31 cellular contexts compared by ENCODE assay signal in the genomic region with DNA sequence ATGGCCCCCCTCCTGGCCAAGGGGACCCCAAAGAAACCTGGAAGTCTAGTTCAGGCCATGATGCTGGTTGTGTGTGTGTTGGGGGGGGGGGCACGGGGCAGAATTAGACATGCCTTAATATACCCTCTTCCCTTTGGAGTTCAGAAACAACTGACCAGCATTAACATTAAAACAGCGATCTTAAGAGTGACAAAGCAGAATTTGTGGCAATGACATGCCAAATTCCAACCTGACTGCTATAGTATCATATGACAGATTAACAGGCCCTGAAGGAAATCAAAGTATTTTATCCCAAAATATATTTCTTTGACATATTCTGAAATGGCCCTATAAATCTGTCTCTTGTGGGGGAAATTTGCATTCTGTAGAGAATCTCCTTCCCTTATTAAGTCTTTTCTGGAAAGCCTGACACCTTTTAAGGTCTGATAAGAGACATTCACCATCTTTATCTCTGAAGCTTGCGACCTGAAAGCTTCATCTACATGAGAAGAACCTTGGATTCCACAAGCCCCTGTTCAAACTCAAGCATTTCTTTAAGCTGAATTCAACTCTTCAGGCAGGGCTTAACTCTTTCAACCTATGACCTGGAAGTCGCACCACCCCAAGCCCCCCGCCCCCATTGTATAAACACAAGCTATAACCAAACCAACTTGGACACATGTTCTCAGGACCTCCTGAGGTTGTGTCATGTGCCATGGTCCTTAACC.
"Had no signal": no experiment of that assay in that cellular context is flagged by ENCODE, and none has a peak within 500 bp of the region (broad histone marks: within the 10 kb centered on the region; RNA-seq: fewer than 3 reads in every experiment).

No MANE protein-coding gene starts in this region.

- H2AFZ ChIP-seq: parathyroid adenoma had no signal

- H3K4me3 Mint-ChIP-seq: activated CD4-positive, alpha-beta memory T cell treated with anti-CD3 and anti-CD28 coated beads, Interleukin-2, amount 10 ng/mL, durations not matched to agents 7 days and 5 days; activated CD4-positive, alpha-beta T cell treated with anti-CD3 and anti-CD28 coated beads, Interleukin-2, amount 10 ng/mL, durations not matched to agents 7 days and 5 days; activated naive CD4-positive, alpha-beta T cell treated with anti-CD3 and anti-CD28 coated beads, Interleukin-2, amount 50 U/mL, for 24 hours; activated naive CD8-positive, alpha-beta T cell treated with anti-CD3 and anti-CD28 coated beads, Interleukin-2, amount 50 U/mL, for 24 hours; activated T-cell treated with anti-CD3 and anti-CD28 coated beads, Interleukin-2, amount 50 U/mL, for 24 hours; activated T-helper 17 cell treated with anti-CD3 and anti-CD28 coated beads, Interleukin-2, amount 50 U/mL, for 72 hours; dendritic cell treated with granulocyte-macrophage colony-stimulating factor and Interleukin-4, amounts not matched to agents 40 ng/mL and 50 ng/mL, for 4 days; mesothelial cell of epicardium; naive thymus-derived CD4-positive, alpha-beta T cell; stimulated activated effector memory CD8-positive, alpha-beta T cell treated with anti-CD3 and anti-CD28 coated beads, Interleukin-12 subunit alpha, Interleukin-12 subunit beta, amount 100 ng/mL, for 72 hours; stimulated activated naive CD8-positive, alpha-beta T cell treated with anti-CD3 and anti-CD28 coated beads, Interleukin-15, amount 100 ng/mL, for 72 hours had no signal

- ATAC-seq: activated naive CD8-positive, alpha-beta T cell treated with anti-CD3 and anti-CD28 coated beads, Interleukin-2, amount 50 U/mL, for 24 hours; activated T-helper 17 cell treated with anti-CD3 and anti-CD28 coated beads, Interleukin-2, amount 50 U/mL, for 72 hours; foreskin keratinocyte; heart left ventricle; left ventricle myocardium superior; naive thymus-derived CD4-positive, alpha-beta T cell; psoas muscle; stimulated activated effector memory CD8-positive, alpha-beta T cell treated with anti-CD3 and anti-CD28 coated beads, Interleukin-12 subunit alpha, Interleukin-12 subunit beta, amount 100 ng/mL, for 72 hours; stimulated activated naive CD8-positive, alpha-beta T cell treated with anti-CD3 and anti-CD28 coated beads, Interleukin-15, amount 100 ng/mL, for 72 hours had no signal

- H3K27me3 ChIP-seq: esophagus muscularis mucosa, foreskin keratinocyte, heart left ventricle, sigmoid colon, thyroid gland, upper lobe of left lung, vagina had no signal

- H3K4me1 ChIP-seq: esophagus muscularis mucosa, foreskin keratinocyte, parathyroid adenoma, psoas muscle, sigmoid colon, thyroid gland, upper lobe of left lung, vagina had no signal

- H3K4me1 Mint-ChIP-seq: activated CD4-positive, alpha-beta memory T cell treated with anti-CD3 and anti-CD28 coated beads, Interleukin-2, amount 10 ng/mL, durations not matched to agents 7 days and 5 days; activated CD4-positive, alpha-beta T cell treated with anti-CD3 and anti-CD28 coated beads, Interleukin-2, amount 10 ng/mL, durations not matched to agents 7 days and 5 days; mesothelial cell of epicardium; stimulated activated effector memory CD8-positive, alpha-beta T cell treated with anti-CD3 and anti-CD28 coated beads, Interleukin-12 subunit alpha, Interleukin-12 subunit beta, amount 100 ng/mL, for 72 hours; stimulated activated naive CD8-positive, alpha-beta T cell treated with anti-CD3 and anti-CD28 coated beads, Interleukin-15, amount 100 ng/mL, for 72 hours had no signal

- H3K9me3 ChIP-seq: esophagus muscularis mucosa, heart left ventricle, psoas muscle, sigmoid colon, upper lobe of left lung, vagina had no signal

- DNase-seq: activated CD4-positive, alpha-beta memory T cell treated with anti-CD3 and anti-CD28 coated beads, Interleukin-2, amount 10 ng/mL, durations not matched to agents 7 days and 5 days; activated CD4-positive, alpha-beta T cell treated with anti-CD3 and anti-CD28 coated beads for 1 hour; activated CD4-positive, alpha-beta T cell treated with anti-CD3 and anti-CD28 coated beads, Interleukin-2, amount 10 ng/mL, durations not matched to agents 7 days and 5 days; activated CD8-positive, alpha-beta memory T cell treated with anti-CD3 and anti-CD28 coated beads, Interleukin-2, amount 50 U/mL, for 48 hours; activated gamma-delta T cell treated with Interleukin-2 at 50 U/mL for 16 hours; activated naive CD8-positive, alpha-beta T cell treated with anti-CD3 and anti-CD28 coated beads, Interleukin-2, amount 50 U/mL, for 24 hours; activated T-cell treated with anti-CD3 and anti-CD28 coated beads, Interleukin-2, amount 50 U/mL, for 24 hours; amygdala; caudate nucleus; foreskin keratinocyte; heart left ventricle; hypothalamus; left ventricle myocardium superior; naive thymus-derived CD4-positive, alpha-beta T cell; psoas muscle; sigmoid colon; small intestine; stimulated activated CD4-positive, alpha-beta T cell treated with anti-CD3 and anti-CD28 coated beads, Interleukin-4, amount 100 ng/mL, for 24 hours; stimulated activated naive CD8-positive, alpha-beta T cell treated with anti-CD3 and anti-CD28 coated beads, Interleukin-15, amount 100 ng/mL, for 72 hours; T-helper 2 cell; thyroid gland; upper lobe of left lung had no signal

- FAIRE-seq: islet of Langerhans, small intestine had no signal

- H3K79me2 ChIP-seq: parathyroid adenoma had no signal

- H3K4me3 ChIP-seq: esophagus muscularis mucosa, heart left ventricle, psoas muscle, sigmoid colon, thyroid gland, upper lobe of left lung, vagina had no signal

- H3K36me3 ChIP-seq: esophagus muscularis mucosa, sigmoid colon, thyroid gland, upper lobe of left lung, vagina had no signal

- H3K27ac Mint-ChIP-seq: activated CD4-positive, alpha-beta memory T cell treated with anti-CD3 and anti-CD28 coated beads, Interleukin-2, amount 10 ng/mL, durations not matched to agents 7 days and 5 days; activated CD4-positive, alpha-beta T cell treated with anti-CD3 and anti-CD28 coated beads, Interleukin-2, amount 10 ng/mL, durations not matched to agents 7 days and 5 days; activated naive CD4-positive, alpha-beta T cell treated with anti-CD3 and anti-CD28 coated beads, Interleukin-2, amount 50 U/mL, for 24 hours; activated naive CD8-positive, alpha-beta T cell treated with anti-CD3 and anti-CD28 coated beads, Interleukin-2, amount 50 U/mL, for 24 hours; activated T-cell treated with anti-CD3 and anti-CD28 coated beads, Interleukin-2, amount 50 U/mL, for 24 hours; activated T-helper 17 cell treated with anti-CD3 and anti-CD28 coated beads, Interleukin-2, amount 50 U/mL, for 72 hours; dendritic cell treated with granulocyte-macrophage colony-stimulating factor and Interleukin-4, amounts not matched to agents 40 ng/mL and 50 ng/mL, for 4 days; mesothelial cell of epicardium; naive thymus-derived CD4-positive, alpha-beta T cell; stimulated activated effector memory CD8-positive, alpha-beta T cell treated with anti-CD3 and anti-CD28 coated beads, Interleukin-12 subunit alpha, Interleukin-12 subunit beta, amount 100 ng/mL, for 72 hours; stimulated activated naive CD8-positive, alpha-beta T cell treated with anti-CD3 and anti-CD28 coated beads, Interleukin-15, amount 100 ng/mL, for 72 hours had no signal

- H3K27me3 Mint-ChIP-seq: activated CD4-positive, alpha-beta memory T cell treated with anti-CD3 and anti-CD28 coated beads, Interleukin-2, amount 10 ng/mL, durations not matched to agents 7 days and 5 days; activated CD4-positive, alpha-beta T cell treated with anti-CD3 and anti-CD28 coated beads, Interleukin-2, amount 10 ng/mL, durations not matched to agents 7 days and 5 days; activated naive CD4-positive, alpha-beta T cell treated with anti-CD3 and anti-CD28 coated beads, Interleukin-2, amount 50 U/mL, for 24 hours; activated naive CD8-positive, alpha-beta T cell treated with anti-CD3 and anti-CD28 coated beads, Interleukin-2, amount 50 U/mL, for 24 hours; activated T-helper 17 cell treated with anti-CD3 and anti-CD28 coated beads, Interleukin-2, amount 50 U/mL, for 72 hours; dendritic cell treated with granulocyte-macrophage colony-stimulating factor and Interleukin-4, amounts not matched to agents 40 ng/mL and 50 ng/mL, for 4 days; naive thymus-derived CD4-positive, alpha-beta T cell; stimulated activated naive CD8-positive, alpha-beta T cell treated with anti-CD3 and anti-CD28 coated beads, Interleukin-15, amount 100 ng/mL, for 72 hours had no signal

- H3K9ac ChIP-seq: parathyroid adenoma had no signal

- H3K9me3 Mint-ChIP-seq: activated CD4-positive, alpha-beta memory T cell treated with anti-CD3 and anti-CD28 coated beads, Interleukin-2, amount 10 ng/mL, durations not matched to agents 7 days and 5 days; activated CD4-positive, alpha-beta T cell treated with anti-CD3 and anti-CD28 coated beads, Interleukin-2, amount 10 ng/mL, durations not matched to agents 7 days and 5 days; activated naive CD4-positive, alpha-beta T cell treated with anti-CD3 and anti-CD28 coated beads, Interleukin-2, amount 50 U/mL, for 24 hours; activated naive CD8-positive, alpha-beta T cell treated with anti-CD3 and anti-CD28 coated beads, Interleukin-2, amount 50 U/mL, for 24 hours; activated T-cell treated with anti-CD3 and anti-CD28 coated beads, Interleukin-2, amount 50 U/mL, for 24 hours; activated T-helper 17 cell treated with anti-CD3 and anti-CD28 coated beads, Interleukin-2, amount 50 U/mL, for 72 hours; dendritic cell treated with granulocyte-macrophage colony-stimulating factor and Interleukin-4, amounts not matched to agents 40 ng/mL and 50 ng/mL, for 4 days; naive thymus-derived CD4-positive, alpha-beta T cell; stimulated activated effector memory CD8-positive, alpha-beta T cell treated with anti-CD3 and anti-CD28 coated beads, Interleukin-12 subunit alpha, Interleukin-12 subunit beta, amount 100 ng/mL, for 72 hours; stimulated activated naive CD8-positive, alpha-beta T cell treated with anti-CD3 and anti-CD28 coated beads, Interleukin-15, amount 100 ng/mL, for 72 hours had no signal

- H3K27ac ChIP-seq: esophagus muscularis mucosa, foreskin keratinocyte, heart left ventricle, parathyroid adenoma, psoas muscle, sigmoid colon, thyroid gland, upper lobe of left lung, vagina had no signal
